ENCODE assay signal across 7 cellular contexts in genomic region chr6:30682181-30683117, GRCh38. TPM values are rescaled to one million over a fixed set of nuclear protein-coding genes. Genes with fewer than 3 reads are reported as not detected.
DNase-seq lines count a peak whose midpoint lies in the region; ATAC-seq and TF ChIP-seq lines count a peak whose summit lies in the region.

No MANE protein-coding gene starts in this region.

- intact Hi-C loops in cardiac septum (cut with DNase I): loop anchor here (1.0 to 5.0 kb wide), 2 partner anchors 35 to 145 kb away; partner anchors contain the start of gene MDC1
- intact Hi-C loops in posterior vena cava (cut with DNase I): loop anchor here in 1 of 2 donors (2.0 kb wide), 1 partner anchor 40 kb away; no protein-coding TSS in a partner anchor

- H3K36me3 Mint-ChIP-seq in activated naive CD4-positive, alpha-beta T cell treated with anti-CD3 and anti-CD28 coated beads, Interleukin-2, amount 50 U/mL, for 72 hours: peaks cover 78 to 84% of the 10 kb centered on the region in 2 donors
- peaks cover 10% of the 10 kb centered on the region for H3K36me3 Mint-ChIP-seq in type B pancreatic cell

- DNase-seq in SKM-1 (lab: John Stamatoyannopoulos, UW; ENCODE audit: unreplicated experiment) (peak; percentile 95), cardiac septum (ENCODE audit: low spot score) (peak; percentile 96), posterior vena cava (ENCODE audit: low spot score) (peak; percentile 96), type B pancreatic cell (ENCODE audit: extremely low spot score, unreplicated experiment) (no peak)
- peak; percentile 78 to 92 for DNase-seq in activated naive CD4-positive, alpha-beta T cell treated with anti-CD3 and anti-CD28 coated beads, Interleukin-2, amount 50 U/mL, for 72 hours (ENCODE audit: low spot score in 2 of 2)

- TF ChIP-seq CTCF in type B pancreatic cell (conservative IDR thresholded peaks at IDR 0.05): no peak

- H3K4me1 Mint-ChIP-seq in type B pancreatic cell (ENCODE audit: unreplicated experiment): peaks cover 49% of the 10 kb centered on the region

- peak overlapping the region; percentile 97 to 99 for H3K27ac Mint-ChIP-seq in activated naive CD4-positive, alpha-beta T cell treated with anti-CD3 and anti-CD28 coated beads, Interleukin-2, amount 50 U/mL, for 72 hours
- peak overlapping the region; percentile 92 for H3K27ac Mint-ChIP-seq in type B pancreatic cell

- ATAC-seq in GM19035 (IDR thresholded peaks at IDR 0.05; ENCODE audit: unreplicated experiment) (peak; percentile 51), HG03175 (IDR thresholded peaks at IDR 0.05; ENCODE audit: unreplicated experiment) (peak; percentile 44)
- peak; percentile 75 to 76 for ATAC-seq in activated naive CD4-positive, alpha-beta T cell treated with anti-CD3 and anti-CD28 coated beads, Interleukin-2, amount 50 U/mL, for 72 hours

- H3K27me3 Mint-ChIP-seq in type B pancreatic cell: no peaks in the 10 kb centered on the region

- H3K9me3 Mint-ChIP-seq in activated naive CD4-positive, alpha-beta T cell treated with anti-CD3 and anti-CD28 coated beads, Interleukin-2, amount 50 U/mL, for 72 hours: no peaks in the 10 kb centered on the region
- no peaks in the 10 kb centered on the region for H3K9me3 Mint-ChIP-seq in type B pancreatic cell

- peak overlapping the region; percentile 87 for H3K4me3 Mint-ChIP-seq in type B pancreatic cell

RNA-seq across cellular contexts. Expression of gene PPP1R18, which starts 4.0 kb away (rescaled TPM):
- 100 to 1,000 TPM; 184 to 274 TPM for total RNA-seq in activated naive CD4-positive, alpha-beta T cell treated with anti-CD3 and anti-CD28 coated beads, Interleukin-2, amount 50 U/mL, for 72 hours
- total RNA-seq in cardiac septum (37.7 TPM), posterior vena cava (100 to 1,000 TPM in 1 of 2 donors, 10 to 100 TPM in 1; 70.0 to 111 TPM), type B pancreatic cell (ENCODE audit: low replicate concordance) (16.8 and 33.1 TPM in 2 replicates)

RNA-seq across cellular contexts. Expression of gene NRM, which starts 8.3 kb away (rescaled TPM):
- total RNA-seq in activated naive CD4-positive, alpha-beta T cell treated with anti-CD3 and anti-CD28 coated beads, Interleukin-2, amount 50 U/mL, for 72 hours: 10 to 100 TPM; 35.7 to 53.5 TPM
- 4.3 TPM for total RNA-seq in cardiac septum
- total RNA-seq in posterior vena cava: 10 to 100 TPM; 14.6 to 15.5 TPM
- total RNA-seq in type B pancreatic cell (ENCODE audit: low replicate concordance): 21.8 and 48.9 TPM in 2 replicates

RNA-seq across cellular contexts. Expression of gene DHX16, which starts 9.6 kb away (rescaled TPM):
- 10 to 100 TPM; 31.7 to 37.5 TPM for total RNA-seq in activated naive CD4-positive, alpha-beta T cell treated with anti-CD3 and anti-CD28 coated beads, Interleukin-2, amount 50 U/mL, for 72 hours
- 21.6 TPM for total RNA-seq in cardiac septum
- 10 to 100 TPM; 17.6 to 22.5 TPM for total RNA-seq in posterior vena cava
- total RNA-seq in type B pancreatic cell (ENCODE audit: low replicate concordance): 29.0 and 29.6 TPM in 2 replicates

RNA-seq across cellular contexts. Expression of gene MDC1, which starts 34.6 kb away (rescaled TPM):
- total RNA-seq in activated naive CD4-positive, alpha-beta T cell treated with anti-CD3 and anti-CD28 coated beads, Interleukin-2, amount 50 U/mL, for 72 hours: 100 to 1,000 TPM in 1 of 2 donors, 10 to 100 TPM in 1; 84.2 to 127 TPM
- total RNA-seq in cardiac septum: 23.1 TPM
- 10 to 100 TPM; 24.4 to 25.0 TPM for total RNA-seq in posterior vena cava
- total RNA-seq in type B pancreatic cell (ENCODE audit: low replicate concordance): 30.1 and 71.3 TPM in 2 replicates

RNA-seq across cellular contexts. Expression of gene C6orf136, which starts 35.5 kb away (rescaled TPM):
- total RNA-seq in activated naive CD4-positive, alpha-beta T cell treated with anti-CD3 and anti-CD28 coated beads, Interleukin-2, amount 50 U/mL, for 72 hours: 10 to 100 TPM; 20.5 to 81.5 TPM
- total RNA-seq in cardiac septum (49.1 TPM), posterior vena cava (10 to 100 TPM in 1 of 2 donors, 1 to 10 TPM in 1; 8.5 to 13.4 TPM), type B pancreatic cell (ENCODE audit: low replicate concordance) (16.0 and 27.1 TPM in 2 replicates)
